9 cellular contexts compared by ENCODE assay signal in the genomic region with DNA sequence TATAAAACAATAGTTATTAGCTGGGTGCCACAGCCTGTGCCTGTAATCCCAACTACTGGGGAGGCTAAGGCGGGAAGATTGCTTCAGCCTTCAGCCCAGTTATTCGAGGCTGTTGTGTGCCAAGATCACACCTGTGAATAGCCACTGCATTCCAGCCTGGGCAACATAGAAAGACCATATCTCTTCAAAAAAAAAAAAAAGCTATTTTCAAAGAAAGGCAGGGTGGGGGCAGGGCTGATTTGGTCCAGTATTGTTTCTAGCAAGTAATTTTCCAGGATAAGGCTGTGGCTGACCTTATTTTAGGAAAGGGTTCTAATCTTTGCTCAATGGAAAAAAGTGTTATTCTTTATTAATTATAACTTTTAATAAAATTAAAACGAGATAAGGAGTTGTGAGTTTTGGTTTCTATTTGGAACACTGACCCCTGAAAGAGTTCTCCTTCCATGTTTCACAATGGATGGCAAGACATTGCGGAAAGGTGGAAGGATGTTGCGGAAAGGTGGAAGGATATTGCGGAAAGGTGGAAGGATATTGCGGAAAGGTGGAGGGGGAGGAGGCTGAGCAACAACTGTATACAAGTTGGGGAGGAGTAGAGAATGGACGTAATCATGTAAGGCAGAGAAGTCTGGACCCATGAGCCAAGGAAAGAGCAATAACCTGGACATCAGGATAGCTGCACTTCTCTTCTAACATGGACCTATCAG. TPM values are rescaled to one million over a fixed set of nuclear protein-coding genes. Genes with fewer than 3 reads are reported as not detected.
DNase-seq lines count a peak whose midpoint lies in the region; ATAC-seq and TF ChIP-seq lines count a peak whose summit lies in the region.
"Had no signal": no experiment of that assay in that cellular context is flagged by ENCODE, and none has a peak within 500 bp of the region (broad histone marks: within the 10 kb centered on the region; RNA-seq: fewer than 3 reads in every experiment).

No MANE protein-coding gene starts in this region.

- H3K4ac ChIP-seq in neuronal stem cell (ENCODE audit: low read length), result no peak overlapping the region

- peak overlapping the region; percentile 94 for H3K4me3 Mint-ChIP-seq in CD4-positive, alpha-beta T cell
- H3K4me3 Mint-ChIP-seq in effector memory CD8-positive, alpha-beta T cell, result peak overlapping the region; percentile 92 to 93

- H3K14ac ChIP-seq in neuronal stem cell (ENCODE audit: low read length), result no peak overlapping the region

- H2BK5ac ChIP-seq in neuronal stem cell (ENCODE audit: low read length), result no peak overlapping the region

- H3K4me1 Mint-ChIP-seq in CD4-positive, alpha-beta T cell (ENCODE audit: low read depth), result peaks cover 24% of the 10 kb centered on the region
- peaks cover 21 to 24% of the 10 kb centered on the region in 2 donors for H3K4me1 Mint-ChIP-seq in effector memory CD8-positive, alpha-beta T cell (ENCODE audit: low read depth in 2 of 2)

- H3K4me2 ChIP-seq in MM.1S (ENCODE audit: low read depth, low read length) (peak overlapping the region; percentile 73), neuronal stem cell (ENCODE audit: insufficient read depth, low read length, poor library complexity, severe bottlenecking) (no peak overlapping the region)

- POLR2A ChIA-PET in CD4-positive, alpha-beta T cell (lab: Charles Lee), result interaction anchor here (0.8 to 4.2 kb wide), 17 partner anchors 8 to 787 kb away, joined by 3 to 119 read pairs (median 6); a partner anchor contains a TSS

- H3K4me3 ChIP-seq in MM.1S (ENCODE audit: low read length) (peak overlapping the region; percentile 77), neuronal stem cell (ENCODE audit: low read length in 2 of 2) (peak overlapping the region in 1 of 2 donors; percentile 90)

- H3K79me1 ChIP-seq in neuronal stem cell (ENCODE audit: low read depth, low read length), result peaks cover 2% of the 10 kb centered on the region

- no peak overlapping the region for H2BK120ac ChIP-seq in neuronal stem cell (ENCODE audit: low read depth, low read length)

- H3F3A ChIP-seq in MM.1S (ENCODE audit: insufficient read depth, low read length), result peaks cover 26% of the 10 kb centered on the region

- no peaks in the 10 kb centered on the region for H4K20me1 ChIP-seq in MM.1S (ENCODE audit: insufficient read depth, low read length)

- no peak for DNase-seq in CD4-positive, alpha-beta T cell
- DNase-seq in MM.1S, result no peak
- no peak for DNase-seq in effector memory CD8-positive, alpha-beta T cell
- DNase-seq in neuronal stem cell (ENCODE audit: low spot score), result no peak
- DNase-seq in effector CD4-positive, alpha-beta T cell, result no peak
- DNase-seq in NOMO-1 treated with dmso at 0.1 percent for 144 hours (lab: John Stamatoyannopoulos, UW; ENCODE audit: unreplicated experiment), result no peak
- no peak for DNase-seq in middle frontal gyrus (ENCODE audit: extremely low spot score, low spot score)
- DNase-seq: amniotic stem cell had no signal

- no peak for ATAC-seq in CD4-positive, alpha-beta T cell (ENCODE audit: poor library complexity)
- no peak for ATAC-seq in effector memory CD8-positive, alpha-beta T cell (replicated peaks)
- ATAC-seq in GM18868 (IDR thresholded peaks at IDR 0.05; ENCODE audit: unreplicated experiment), result no peak

- no peak overlapping the region for H3K23ac ChIP-seq in neuronal stem cell (ENCODE audit: low read depth, low read length, poor library complexity)

- H3K9me2 ChIP-seq in MM.1S (replicated peaks; ENCODE audit: insufficient read depth, low read length), result no peaks in the 10 kb centered on the region

- H2AFZ ChIP-seq in MM.1S (ENCODE audit: low read length), result peak overlapping the region; percentile 80
- peak overlapping the region; percentile 85 for H2AFZ ChIP-seq in neuronal stem cell (ENCODE audit: low read length)

- no peaks in the 10 kb centered on the region for H3K27me3 ChIP-seq in CD4-positive, alpha-beta T cell (ENCODE audit: control insufficient read depth, insufficient read depth, low read length)
- H3K27me3 ChIP-seq in MM.1S (replicated peaks; ENCODE audit: insufficient read depth, low read length) (no peaks in the 10 kb centered on the region), neuronal stem cell (ENCODE audit: control insufficient read depth in 3 of 3, insufficient read depth in 3 of 3, low read depth in 1 of 3, low read length in 3 of 3) (no peaks in the 10 kb centered on the region)

- peaks cover 28% of the 10 kb centered on the region for H3K79me2 ChIP-seq in MM.1S (ENCODE audit: low read length)

- H3K9ac ChIP-seq in MM.1S (ENCODE audit: low read length) (peak overlapping the region; percentile 83; the same call in 1 of the 2 replicates), neuronal stem cell (ENCODE audit: low read depth, low read length, poor library complexity) (no peak overlapping the region)

- no peaks in the 10 kb centered on the region for H3K9me3 Mint-ChIP-seq in CD4-positive, alpha-beta T cell
- H3K9me3 Mint-ChIP-seq in effector memory CD8-positive, alpha-beta T cell, result no peaks in the 10 kb centered on the region

- no peak overlapping the region for H4K91ac ChIP-seq in neuronal stem cell (ENCODE audit: low read depth, low read length, poor library complexity)

- no peaks in the 10 kb centered on the region for H3K27me3 Mint-ChIP-seq in CD4-positive, alpha-beta T cell
- no peaks in the 10 kb centered on the region for H3K27me3 Mint-ChIP-seq in effector memory CD8-positive, alpha-beta T cell

- peak overlapping the region; percentile 88 for H3K27ac ChIP-seq in CD4-positive, alpha-beta T cell (ENCODE audit: low read depth, low read length)
- H3K27ac ChIP-seq in MM.1S (ENCODE audit: low read length) (peak overlapping the region; percentile 96; the same call in 1 of the 2 replicates), neuronal stem cell (replicated peaks; ENCODE audit: low read length) (no peak overlapping the region)

- H3K9me3 ChIP-seq in CD4-positive, alpha-beta T cell (ENCODE audit: control insufficient read depth, low read length), result no peaks in the 10 kb centered on the region
- no peaks in the 10 kb centered on the region for H3K9me3 ChIP-seq in MM.1S (replicated peaks; ENCODE audit: insufficient read depth, low read length)
- H3K9me3 ChIP-seq in neuronal stem cell (replicated peaks in 1 of 2; ENCODE audit: control insufficient read depth in 2 of 2, insufficient read depth in 1 of 2, low read depth in 1 of 2, low read length in 2 of 2), result no peaks in the 10 kb centered on the region

- no peak overlapping the region for H3K18ac ChIP-seq in neuronal stem cell (ENCODE audit: low read length)

- 100% methylated on average over 1 to 4 of the region's 8 CpGs for WGBS in neuronal stem cell (ENCODE audit: extremely low coverage in 2 of 2, insufficient read length in 2 of 2, insufficient replicate concordance in 1 of 2), 2 donors

- H3K4me1 ChIP-seq in MM.1S (ENCODE audit: low read length) (peaks cover 20% of the 10 kb centered on the region), neuronal stem cell (ENCODE audit: control insufficient read depth in 2 of 2, insufficient read depth in 1 of 2, low read depth in 1 of 2, low read length in 2 of 2) (peaks cover 8 to 10% of the 10 kb centered on the region in 2 donors)

- no peak overlapping the region for H2BK15ac ChIP-seq in neuronal stem cell (ENCODE audit: low read length)

- H3K36me3 ChIP-seq in MM.1S (replicated peaks; ENCODE audit: insufficient read depth, low read length), result no peaks in the 10 kb centered on the region
- H3K36me3 ChIP-seq in neuronal stem cell (replicated peaks in 1 of 2; ENCODE audit: control insufficient read depth in 2 of 2, insufficient read depth in 2 of 2, low read length in 2 of 2), result peaks cover 0 to 3% of the 10 kb centered on the region in 2 donors

- intact Hi-C loops in CD4-positive, alpha-beta T cell (cut with DNase I, micrococcal nuclease), result loop anchor here (1.0 to 10.0 kb wide), 10 partner anchors 24 to 946 kb away; a partner anchor contains a TSS

- CTCF ChIA-PET in CD4-positive, alpha-beta T cell (lab: Charles Lee), result interaction anchor here (1.2 to 2.3 kb wide), 8 partner anchors 8 to 78 kb away, joined by 3 to 15 read pairs (median 7); no protein-coding TSS in a partner anchor

- peaks cover 23% of the 10 kb centered on the region for H3K36me3 Mint-ChIP-seq in CD4-positive, alpha-beta T cell (ENCODE audit: low read depth)
- peaks cover 17% of the 10 kb centered on the region for H3K36me3 Mint-ChIP-seq in effector memory CD8-positive, alpha-beta T cell (ENCODE audit: insufficient read depth)

- H3K27ac Mint-ChIP-seq in CD4-positive, alpha-beta T cell, result no peak overlapping the region
- H3K27ac Mint-ChIP-seq in effector memory CD8-positive, alpha-beta T cell, result peak overlapping the region; percentile 93 to 97

- no peak for TF ChIP-seq CTCF in CD4-positive, alpha-beta T cell (IDR thresholded peaks at IDR 0.05)
- no peak for TF ChIP-seq CTCF in MM.1S (IDR thresholded peaks at IDR 0.05; ENCODE audit: low read length)

- H2BK12ac ChIP-seq in neuronal stem cell (ENCODE audit: low read length), result no peak overlapping the region

- H4K8ac ChIP-seq in neuronal stem cell (ENCODE audit: low read depth, low read length), result no peak overlapping the region

- no peak overlapping the region for H2AK5ac ChIP-seq in neuronal stem cell (ENCODE audit: low read depth, low read length)

RNA-seq across cellular contexts. Expression of a gene that starts 1.5 kb away (rescaled TPM):
- total RNA-seq in CD4-positive, alpha-beta T cell, result 10 to 100 TPM; 49.4 to 51.9 TPM
- polyA plus RNA-seq in neuronal stem cell (2013, experiment 1 of 2), result 19.7 TPM
- polyA plus RNA-seq in neuronal stem cell (2013, experiment 2 of 2), result 19.2 TPM
